Comparison of ENCODE assay signal across 13 cellular contexts in the genomic region with DNA sequence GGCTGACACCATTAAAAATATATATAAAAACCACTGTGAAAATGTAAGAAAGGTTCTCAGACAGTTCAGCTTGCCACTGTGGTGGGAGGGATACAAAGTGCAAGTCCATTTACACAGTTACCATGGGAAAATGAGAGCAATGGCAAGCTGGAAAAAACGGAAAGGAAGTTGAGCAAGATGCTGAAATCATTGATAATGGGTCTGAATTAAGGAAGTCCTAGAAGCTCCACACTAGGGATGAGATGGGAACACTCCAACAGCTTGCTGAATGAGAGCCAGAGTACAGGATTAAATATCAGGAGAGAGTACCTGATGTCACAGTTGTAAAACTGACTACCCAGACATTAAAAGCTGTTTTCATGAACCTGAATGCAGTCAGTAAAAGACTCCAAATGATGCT.
"Had no signal": no experiment of that assay in that cellular context is flagged by ENCODE, and none has a peak within 500 bp of the region (broad histone marks: within the 10 kb centered on the region; RNA-seq: fewer than 3 reads in every experiment).

No MANE protein-coding gene starts in this region.

- H3K27me3 Mint-ChIP-seq: activated B cell treated with CpG ODN at 0.5 μM for 24 hours; activated naive CD8-positive, alpha-beta T cell treated with anti-CD3 and anti-CD28 coated beads for 36 hours; stimulated activated naive B cell treated with anti-CD40 and anti-IgM and Interleukin-4, amounts not matched to agents 10 μg/mL and 1 μg/mL and 100 μg/mL, for 72 hours had no signal

- H3K4me1 Mint-ChIP-seq: activated B cell treated with CpG ODN at 0.5 μM for 24 hours; activated naive CD8-positive, alpha-beta T cell treated with anti-CD3 and anti-CD28 coated beads for 36 hours; memory B cell; stimulated activated naive B cell treated with anti-CD40 and anti-IgM and Interleukin-4, amounts not matched to agents 10 μg/mL and 1 μg/mL and 100 μg/mL, for 72 hours had no signal

- DNase-seq: activated B cell treated with CpG ODN at 0.5 μM for 24 hours; activated CD4-positive, alpha-beta memory T cell treated with anti-CD3 and anti-CD28 coated beads for 36 hours; activated CD4-positive, alpha-beta T cell treated with anti-CD3 and anti-CD28 coated beads for 4 hours; activated naive CD8-positive, alpha-beta T cell treated with anti-CD3 and anti-CD28 coated beads for 36 hours; activated T-cell treated with anti-CD3 and anti-CD28 coated beads for 4 hours; amniotic stem cell; caudate nucleus; dorsolateral prefrontal cortex; left lung; occipital lobe; posterior cingulate gyrus; stimulated activated naive B cell treated with anti-CD40 and anti-IgM and Interleukin-4, amounts not matched to agents 10 μg/mL and 1 μg/mL and 100 μg/mL, for 72 hours had no signal

- H3K4me3 Mint-ChIP-seq: activated B cell treated with CpG ODN at 0.5 μM for 24 hours; activated CD4-positive, alpha-beta memory T cell treated with anti-CD3 and anti-CD28 coated beads for 36 hours; activated naive CD8-positive, alpha-beta T cell treated with anti-CD3 and anti-CD28 coated beads for 36 hours; memory B cell; stimulated activated naive B cell treated with anti-CD40 and anti-IgM and Interleukin-4, amounts not matched to agents 10 μg/mL and 1 μg/mL and 100 μg/mL, for 72 hours had no signal

- H3K27me3 ChIP-seq: dorsolateral prefrontal cortex, left lung had no signal

- H3K36me3 ChIP-seq: left lung had no signal

- H3K9me3 ChIP-seq: left lung had no signal

- H3K4me1 ChIP-seq: left lung had no signal

- H3K27ac Mint-ChIP-seq: activated B cell treated with CpG ODN at 0.5 μM for 24 hours; activated CD4-positive, alpha-beta memory T cell treated with anti-CD3 and anti-CD28 coated beads for 36 hours; activated naive CD8-positive, alpha-beta T cell treated with anti-CD3 and anti-CD28 coated beads for 36 hours; memory B cell; stimulated activated naive B cell treated with anti-CD40 and anti-IgM and Interleukin-4, amounts not matched to agents 10 μg/mL and 1 μg/mL and 100 μg/mL, for 72 hours had no signal

- H3K36me3 Mint-ChIP-seq: activated CD4-positive, alpha-beta memory T cell treated with anti-CD3 and anti-CD28 coated beads for 36 hours; memory B cell had no signal

- H3K27ac ChIP-seq: dorsolateral prefrontal cortex, left lung had no signal

- H3K4me3 ChIP-seq: dorsolateral prefrontal cortex, left lung had no signal

- H3K9me3 Mint-ChIP-seq: activated B cell treated with CpG ODN at 0.5 μM for 24 hours; activated CD4-positive, alpha-beta memory T cell treated with anti-CD3 and anti-CD28 coated beads for 36 hours; activated naive CD8-positive, alpha-beta T cell treated with anti-CD3 and anti-CD28 coated beads for 36 hours had no signal
